14 cellular contexts compared by ENCODE assay signal in the genomic region with DNA sequence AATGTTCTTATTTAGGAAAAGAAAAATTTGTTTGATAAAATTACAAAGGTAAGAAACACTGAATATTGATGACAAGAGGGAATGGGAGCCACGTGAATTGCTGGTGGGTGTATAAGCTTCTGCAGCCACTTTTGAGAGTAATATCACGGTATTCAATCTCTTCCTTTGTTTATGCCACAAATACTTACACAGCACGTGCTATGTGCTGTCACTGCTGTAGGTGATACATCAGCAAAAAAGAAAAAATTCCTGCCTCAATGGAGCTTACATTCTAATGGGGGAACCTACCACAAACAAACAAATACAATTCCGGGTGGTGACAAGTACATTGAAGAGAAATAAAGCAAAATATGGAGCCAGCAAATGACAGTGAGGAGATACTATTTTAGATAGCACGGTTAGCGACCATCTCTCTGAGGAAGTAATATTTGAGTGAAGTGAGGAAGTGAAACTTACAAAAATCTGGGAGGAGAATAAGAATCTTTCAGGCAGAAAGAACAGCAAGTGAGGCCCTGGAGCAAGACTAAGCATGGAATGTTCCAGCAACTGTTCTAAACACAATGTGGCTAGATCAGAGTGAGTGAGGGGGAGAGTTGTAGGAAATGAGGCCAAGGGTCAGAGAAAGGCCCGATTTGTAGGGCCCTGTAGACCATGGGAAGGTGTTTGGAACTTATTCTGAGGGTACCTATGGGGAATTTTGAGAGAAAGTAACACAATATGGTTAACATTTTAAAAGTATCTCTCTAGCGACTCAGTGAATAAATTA. TPM values are rescaled to one million over a fixed set of nuclear protein-coding genes. Genes with fewer than 3 reads are reported as not detected.
DNase-seq lines count a peak whose midpoint lies in the region; ATAC-seq and TF ChIP-seq lines count a peak whose summit lies in the region.
"Had no signal": no experiment of that assay in that cellular context is flagged by ENCODE, and none has a peak within 500 bp of the region (broad histone marks: within the 10 kb centered on the region; RNA-seq: fewer than 3 reads in every experiment).

No MANE protein-coding gene starts in this region.

- H3K4me2 ChIP-seq in BLaER1 treated with 17β-estradiol and CSF1 and Interleukin-3, amounts not matched to agents 10 nM and 100 nM: peak overlapping the region; percentile 51 to 79 (median 71)
- H3K4me2 ChIP-seq in OCI-LY7 (ENCODE audit: low read length): peak overlapping the region; percentile 89

- POLR2A ChIA-PET in OCI-LY7 (lab: Charles Lee): interaction anchor here (0.6 to 5.5 kb wide), 3 partner anchors 8 to 578 kb away, joined by 3 to 55 read pairs (median 31); a partner anchor contains a TSS

- peaks cover 0 to 35% (median 0%) of the 10 kb centered on the region in 11 experiments; a peak in 5 of 22 replicates for H4K20me1 ChIP-seq in BLaER1 treated with 17β-estradiol and CSF1 and Interleukin-3, amounts not matched to agents 10 nM and 100 nM
- no peaks in the 10 kb centered on the region for H4K20me1 ChIP-seq in OCI-LY7 (ENCODE audit: insufficient read depth, low read length)

- DNase-seq in OCI-LY7 (ENCODE audit: low spot score): peak; percentile 82
- DNase-seq in NCI-H1930 (lab: John Stamatoyannopoulos, UW): no peak
- no peak for DNase-seq in tibial artery
- no peak for DNase-seq in sigmoid colon
- DNase-seq: activated CD4-positive, alpha-beta T cell treated with anti-CD3 and anti-CD28 coated beads for 36 hours; effector CD4-positive, alpha-beta T cell; hippocampal formation; NCI-H1048; stimulated activated naive CD4-positive, alpha-beta T cell treated with Interleukin-2 at 50 U/mL for 16 hours had no signal

- ATAC-seq in GM19324 (IDR thresholded peaks at IDR 0.05; ENCODE audit: low FRiP score, unreplicated experiment) (peak; percentile 51), HG02981 (IDR thresholded peaks at IDR 0.05; ENCODE audit: unreplicated experiment) (peak; percentile 60), GM18520 (IDR thresholded peaks at IDR 0.05; ENCODE audit: unreplicated experiment) (no peak)

- BruUV-seq in OCI-LY7 (replicated peaks; lab: Mats Ljungman, UMichigan): no TSS peak

- no peak for TF ChIP-seq CTCF in OCI-LY7 (conservative IDR thresholded peaks at IDR 0.05; ENCODE audit: low read length)
- TF ChIP-seq CTCF in tibial artery (IDR thresholded peaks at IDR 0.05): no peak
- no peak for TF ChIP-seq CTCF in sigmoid colon (IDR thresholded peaks at IDR 0.05)

- TF ChIP-seq POLR2A in sigmoid colon (IDR thresholded peaks at IDR 0.05): no peak

- H3K9ac ChIP-seq in BLaER1 treated with 17β-estradiol and CSF1 and Interleukin-3, amounts not matched to agents 10 nM and 100 nM: no peak overlapping the region

- peaks cover 0 to 99% (median 0%) of the 10 kb centered on the region in 11 experiments; a peak in 8 of 22 replicates for H3K27me3 ChIP-seq in BLaER1 treated with 17β-estradiol and CSF1 and Interleukin-3, amounts not matched to agents 10 nM and 100 nM
- H3K27me3 ChIP-seq in tibial artery: peaks cover 0 to 20% of the 10 kb centered on the region in 2 donors
- peaks cover 0 to 12% (median 5%) of the 10 kb centered on the region in 3 donors for H3K27me3 ChIP-seq in sigmoid colon

- no peaks in the 10 kb centered on the region for H3K36me3 ChIP-seq in BLaER1 treated with 17β-estradiol and CSF1 and Interleukin-3, amounts not matched to agents 10 nM and 100 nM
- H3K36me3 ChIP-seq in OCI-LY7 (ENCODE audit: insufficient read depth, low read length) (peaks cover 14% of the 10 kb centered on the region), tibial artery (no peaks in the 10 kb centered on the region), sigmoid colon (no peaks in the 10 kb centered on the region)

- H3K9me3 ChIP-seq in BLaER1 treated with 17β-estradiol and CSF1 and Interleukin-3, amounts not matched to agents 10 nM and 100 nM (replicated peaks in 1 of 11): no peaks in the 10 kb centered on the region
- H3K9me3 ChIP-seq in OCI-LY7 (ENCODE audit: low read length) (no peaks in the 10 kb centered on the region), tibial artery (no peaks in the 10 kb centered on the region), sigmoid colon (no peaks in the 10 kb centered on the region)

- TF ChIP-seq EP300 in sigmoid colon (IDR thresholded peaks at IDR 0.05): no peak

- CTCF ChIA-PET in OCI-LY7 (lab: Charles Lee; ENCODE audit: unreplicated experiment): no interaction called here

- peak overlapping the region in 5 of 11 experiments; percentile 34 to 54 (median 42); a peak in 6 of 22 replicates for H3K27ac ChIP-seq in BLaER1 treated with 17β-estradiol and CSF1 and Interleukin-3, amounts not matched to agents 10 nM and 100 nM
- H3K27ac ChIP-seq in OCI-LY7 (ENCODE audit: low read depth, low read length, poor library complexity, severe bottlenecking) (peak overlapping the region; percentile 95), tibial artery (no peak overlapping the region), sigmoid colon (no peak overlapping the region)

- no peaks in the 10 kb centered on the region for H3K9me2 ChIP-seq in OCI-LY7 (ENCODE audit: insufficient read depth, low read length)

- no peaks in the 10 kb centered on the region for H3K79me2 ChIP-seq in OCI-LY7 (ENCODE audit: insufficient read depth, low read depth, low read length)

- 55 to 77% methylated on average over 8 of the region's 8 CpGs for WGBS in sigmoid colon, 2 donors

- intact Hi-C loops in OCI-LY7 (cut with micrococcal nuclease; ENCODE audit: unreplicated experiment) (no loop called here), tibial artery (cut with DNase I; ENCODE audit: low total_unique reads) (no loop called here), sigmoid colon (cut with DNase I) (no loop called here)

- no peak overlapping the region; a peak in 1 of 20 replicates for H3K4me3 ChIP-seq in BLaER1 treated with 17β-estradiol and CSF1 and Interleukin-3, amounts not matched to agents 10 nM and 100 nM
- H3K4me3 ChIP-seq in OCI-LY7 (ENCODE audit: low read depth, low read length, poor library complexity, severe bottlenecking) (peak overlapping the region; percentile 52), tibial artery (no peak overlapping the region), sigmoid colon (no peak overlapping the region)

- peak overlapping the region; percentile 91 for H2AFZ ChIP-seq in OCI-LY7 (ENCODE audit: low read length)

- H3K4me1 ChIP-seq in BLaER1 treated with 17β-estradiol and CSF1 and Interleukin-3, amounts not matched to agents 10 nM and 100 nM: peaks cover 30 to 54% (median 43%) of the 10 kb centered on the region in 10 experiments
- H3K4me1 ChIP-seq in OCI-LY7 (ENCODE audit: insufficient read depth, low read length, poor library complexity, severe bottlenecking): peaks cover 83% of the 10 kb centered on the region
- no peaks in the 10 kb centered on the region for H3K4me1 ChIP-seq in tibial artery
- no peaks in the 10 kb centered on the region for H3K4me1 ChIP-seq in sigmoid colon

RNA-seq across cellular contexts. Expression of a gene that starts 2.6 kb away (rescaled TPM):
- 2.6 and 4.9 TPM in 2 replicates for total RNA-seq in OCI-LY7 (2014; rRNA removed; shearing (Covaris generic))
- total RNA-seq in OCI-LY7 (2022) (3.3 and 3.8 TPM in 2 replicates), sigmoid colon (under 1 TPM in 3 of 4 donors, not detected in 1; 0.36 to 0.95 (median 0.82) TPM)
- polyA plus RNA-seq in sigmoid colon: under 1 TPM in 2 of 3 donors, not detected in 1; 0.23 to 0.89 TPM
- total RNA-seq: activated CD4-positive, alpha-beta T cell treated with anti-CD3 and anti-CD28 coated beads for 36 hours; activated naive CD4-positive, alpha-beta T cell treated with anti-CD3 and anti-CD28 coated beads, Interleukin-2, amount 50 U/mL, for 72 hours had no signal

RNA-seq across cellular contexts. Expression of a gene that starts 11.7 kb away (rescaled TPM):
- total RNA-seq in OCI-LY7 (2014; rRNA removed; shearing (Covaris generic)): 524 and 672 TPM in 2 replicates
- total RNA-seq in OCI-LY7 (2022): 409 and 447 TPM in 2 replicates
- not detected for total RNA-seq in sigmoid colon
- polyA plus RNA-seq in sigmoid colon: 10 to 100 TPM in 1 of 3 donors, 1 to 10 TPM in 1, not detected in 1; 1.6 to 22.0 TPM
- total RNA-seq: activated CD4-positive, alpha-beta T cell treated with anti-CD3 and anti-CD28 coated beads for 36 hours; activated naive CD4-positive, alpha-beta T cell treated with anti-CD3 and anti-CD28 coated beads, Interleukin-2, amount 50 U/mL, for 72 hours had no signal

RNA-seq across cellular contexts. Expression of a gene that starts 30.8 kb away (rescaled TPM):
- 43.9 and 71.5 TPM in 2 replicates for total RNA-seq in OCI-LY7 (2014; rRNA removed; shearing (Covaris generic))
- total RNA-seq in OCI-LY7 (2022) (37.3 and 40.8 TPM in 2 replicates), sigmoid colon (10 to 100 TPM; 12.7 to 40.3 (median 24.1) TPM)
- 10 to 100 TPM; 13.6 to 21.0 (median 17.5) TPM for polyA plus RNA-seq in sigmoid colon

RNA-seq across cellular contexts. Expression of a gene that starts 47.4 kb away (rescaled TPM):
- 8.5 and 10.2 TPM in 2 replicates for total RNA-seq in OCI-LY7 (2014; rRNA removed; shearing (Covaris generic))
- 12.9 and 13.9 TPM in 2 replicates for total RNA-seq in OCI-LY7 (2022)
- total RNA-seq in sigmoid colon: 10 to 100 TPM; 26.3 to 28.1 (median 27.6) TPM
- polyA plus RNA-seq in sigmoid colon: 1 to 10 TPM; 2.3 to 9.0 (median 3.0) TPM

RNA-seq across cellular contexts. Expression of a gene that starts 55.8 kb away (rescaled TPM):
- total RNA-seq in OCI-LY7 (2014; rRNA removed; shearing (Covaris generic)): 4.6 TPM in 2 replicates
- 1.9 and 4.8 TPM in 2 replicates for total RNA-seq in OCI-LY7 (2022)
- 10 to 100 TPM in 3 of 4 donors, 1 to 10 TPM in 1; 6.4 to 42.1 (median 23.0) TPM for total RNA-seq in sigmoid colon
- polyA plus RNA-seq in sigmoid colon: 10 to 100 TPM; 10.8 to 20.3 (median 15.9) TPM
- total RNA-seq: activated CD4-positive, alpha-beta T cell treated with anti-CD3 and anti-CD28 coated beads for 36 hours had no signal

Comparison
In these comparisons a context has a peak if more than half of its experiments do, and no peak if none do; other contexts are left out.
1. RNA of a gene that starts 11.7 kb away (total RNA-seq): 409 to 672 TPM in OCI-LY7; not detected in sigmoid colon; every median in the first group is over 100 times any median in the second.